In the genomic region with DNA sequence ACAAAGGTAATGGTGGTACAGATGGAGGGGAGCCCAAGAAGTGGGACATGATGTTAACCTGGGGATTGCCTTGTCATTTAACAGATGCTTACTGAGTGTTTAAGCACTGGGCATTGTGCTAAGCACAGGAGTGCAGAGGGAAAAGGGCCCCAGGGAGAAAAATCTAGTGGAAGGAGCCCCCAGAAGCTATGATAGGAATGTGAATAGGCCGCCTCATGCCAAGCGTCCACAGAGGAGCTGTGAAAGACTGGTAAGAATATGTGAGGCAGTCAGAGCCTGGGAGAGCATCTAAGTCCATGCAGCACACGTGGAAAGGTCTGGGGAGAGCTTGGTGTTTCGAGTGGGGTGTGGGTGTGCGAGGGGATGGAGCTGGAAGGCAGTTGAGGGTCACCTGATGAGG, we compare ENCODE assay signal across 17 cellular contexts. TPM values are rescaled to one million over a fixed set of nuclear protein-coding genes. Genes with fewer than 3 reads are reported as not detected.
DNase-seq lines count a peak whose midpoint lies in the region; ATAC-seq and TF ChIP-seq lines count a peak whose summit lies in the region.
"Had no signal": no experiment of that assay in that cellular context is flagged by ENCODE, and none has a peak within 500 bp of the region (broad histone marks: within the 10 kb centered on the region; RNA-seq: fewer than 3 reads in every experiment).

No MANE protein-coding gene starts in this region.

- H3K4me3 Mint-ChIP-seq in activated T-helper 17 cell treated with anti-CD3 and anti-CD28 coated beads, Interleukin-2, amount 50 U/mL, for 72 hours = no peak overlapping the region
- H3K4me3 Mint-ChIP-seq: CD8-positive, alpha-beta T cell; T-cell had no signal

- H3K36me3 ChIP-seq in left ventricle myocardium inferior (peaks cover 40% of the 10 kb centered on the region), osteoblast (ENCODE audit: insufficient read depth, low read length) (peaks cover 62% of the 10 kb centered on the region)
- H3K36me3 ChIP-seq: ovary had no signal

- H3K27me3 Mint-ChIP-seq in activated T-helper 17 cell treated with anti-CD3 and anti-CD28 coated beads, Interleukin-2, amount 50 U/mL, for 72 hours = peaks cover 29% of the 10 kb centered on the region

- peaks cover 91% of the 10 kb centered on the region for H3K79me2 ChIP-seq in osteoblast (ENCODE audit: insufficient read depth, low read length)

- H3K36me3 Mint-ChIP-seq in activated T-helper 17 cell treated with anti-CD3 and anti-CD28 coated beads, Interleukin-2, amount 50 U/mL, for 72 hours (ENCODE audit: low read depth) = peaks cover 28% of the 10 kb centered on the region
- H3K36me3 Mint-ChIP-seq: CD8-positive, alpha-beta T cell had no signal

- H3K27me3 ChIP-seq in left ventricle myocardium inferior (ENCODE audit: low read depth) = no peaks in the 10 kb centered on the region
- no peaks in the 10 kb centered on the region for H3K27me3 ChIP-seq in osteoblast (ENCODE audit: insufficient read depth, low read length)
- H3K27me3 ChIP-seq: ovary had no signal

- H4K20me1 ChIP-seq in osteoblast (ENCODE audit: insufficient read depth, low read length) = peaks cover 6% of the 10 kb centered on the region

- no peak overlapping the region for H2AFZ ChIP-seq in osteoblast (ENCODE audit: low read length)

- H3K4me1 ChIP-seq in left ventricle myocardium inferior = peaks cover 60% of the 10 kb centered on the region
- peaks cover 35% of the 10 kb centered on the region for H3K4me1 ChIP-seq in osteoblast (ENCODE audit: insufficient read depth, low read length)

- no peaks in the 10 kb centered on the region for H3K4me1 Mint-ChIP-seq in activated T-helper 17 cell treated with anti-CD3 and anti-CD28 coated beads, Interleukin-2, amount 50 U/mL, for 72 hours

- ATAC-seq in Right ventricle myocardium inferior (no peak), GM18861 (IDR thresholded peaks at IDR 0.05; ENCODE audit: unreplicated experiment) (no peak), GM21390 (IDR thresholded peaks at IDR 0.05; ENCODE audit: unreplicated experiment) (no peak)
- no peak for ATAC-seq in activated T-helper 17 cell treated with anti-CD3 and anti-CD28 coated beads, Interleukin-2, amount 50 U/mL, for 72 hours (replicated peaks)
- ATAC-seq: A549; CD8-positive, alpha-beta T cell; mucosa of descending colon; T-cell had no signal

- DNase-seq in left ventricle myocardium inferior = no peak
- no peak for DNase-seq in Right ventricle myocardium inferior (ENCODE audit: missing footprints)
- peak; percentile 45 for DNase-seq in osteoblast (ENCODE audit: insufficient read length, low spot score, missing footprints)
- no peak for DNase-seq in cerebellum (ENCODE audit: low spot score)
- DNase-seq: CD8-positive, alpha-beta T cell; GDM1; mucosa of descending colon; NCI-H1930; NCI-H69; ovary; stimulated activated CD4-positive, alpha-beta T cell treated with anti-CD3 and anti-CD28 coated beads, Interleukin-12 subunit alpha, Interleukin-12 subunit beta, amount 100 ng/mL, for 4 hours; T-cell had no signal

- no peaks in the 10 kb centered on the region for H3K9me3 Mint-ChIP-seq in activated T-helper 17 cell treated with anti-CD3 and anti-CD28 coated beads, Interleukin-2, amount 50 U/mL, for 72 hours

- H3K9me3 ChIP-seq in left ventricle myocardium inferior (replicated peaks) (no peaks in the 10 kb centered on the region), osteoblast (ENCODE audit: low read depth, low read length) (no peaks in the 10 kb centered on the region)
- H3K9me3 ChIP-seq: A549, mucosa of descending colon, ovary had no signal

- H3K4me3 ChIP-seq in left ventricle myocardium inferior (no peak overlapping the region), osteoblast (ENCODE audit: insufficient read depth, low read length) (no peak overlapping the region)
- H3K4me3 ChIP-seq: A549, mucosa of descending colon, ovary had no signal

- TF ChIP-seq CTCF in left ventricle myocardium inferior (IDR thresholded peaks at IDR 0.05; ENCODE audit: borderline replicate concordance) (no peak), osteoblast (IDR thresholded peaks at IDR 0.05; ENCODE audit: extremely low read depth, low read depth, low read length) (no peak)

- H3K27ac ChIP-seq in left ventricle myocardium inferior (replicated peaks) (peak overlapping the region; percentile 50), cingulate gyrus (ENCODE audit: low read depth, low read length) (peak overlapping the region; percentile 60), osteoblast (ENCODE audit: low read depth, low read length) (no peak overlapping the region)
- H3K27ac ChIP-seq: ovary had no signal

- no peak overlapping the region for H3K27ac Mint-ChIP-seq in activated T-helper 17 cell treated with anti-CD3 and anti-CD28 coated beads, Interleukin-2, amount 50 U/mL, for 72 hours
- H3K27ac Mint-ChIP-seq: CD8-positive, alpha-beta T cell had no signal

- intact Hi-C loops in left ventricle myocardium inferior (cut with micrococcal nuclease) (no loop called here), Right ventricle myocardium inferior (cut with DNase I) (no loop called here)

- no peak overlapping the region for H3K4me2 ChIP-seq in osteoblast (ENCODE audit: insufficient read depth, low read length)
- H3K4me2 ChIP-seq: A549 had no signal

RNA-seq across cellular contexts. Expression of a gene that starts 5.5 kb away (rescaled TPM):
- total RNA-seq in left ventricle myocardium inferior = 59.3 TPM
- total RNA-seq in Right ventricle myocardium inferior = 64.1 TPM
- total RNA-seq in osteoblast = 49.6 and 51.6 TPM in 2 replicates
- total RNA-seq in activated T-helper 17 cell treated with anti-CD3 and anti-CD28 coated beads, Interleukin-2, amount 50 U/mL, for 72 hours = 10 to 100 TPM in 1 of 2 donors, 1 to 10 TPM in 1; 8.6 to 11.8 TPM
- 193 TPM for total RNA-seq in cerebellum
